9 cellular contexts compared by ENCODE assay signal in the genomic region with DNA sequence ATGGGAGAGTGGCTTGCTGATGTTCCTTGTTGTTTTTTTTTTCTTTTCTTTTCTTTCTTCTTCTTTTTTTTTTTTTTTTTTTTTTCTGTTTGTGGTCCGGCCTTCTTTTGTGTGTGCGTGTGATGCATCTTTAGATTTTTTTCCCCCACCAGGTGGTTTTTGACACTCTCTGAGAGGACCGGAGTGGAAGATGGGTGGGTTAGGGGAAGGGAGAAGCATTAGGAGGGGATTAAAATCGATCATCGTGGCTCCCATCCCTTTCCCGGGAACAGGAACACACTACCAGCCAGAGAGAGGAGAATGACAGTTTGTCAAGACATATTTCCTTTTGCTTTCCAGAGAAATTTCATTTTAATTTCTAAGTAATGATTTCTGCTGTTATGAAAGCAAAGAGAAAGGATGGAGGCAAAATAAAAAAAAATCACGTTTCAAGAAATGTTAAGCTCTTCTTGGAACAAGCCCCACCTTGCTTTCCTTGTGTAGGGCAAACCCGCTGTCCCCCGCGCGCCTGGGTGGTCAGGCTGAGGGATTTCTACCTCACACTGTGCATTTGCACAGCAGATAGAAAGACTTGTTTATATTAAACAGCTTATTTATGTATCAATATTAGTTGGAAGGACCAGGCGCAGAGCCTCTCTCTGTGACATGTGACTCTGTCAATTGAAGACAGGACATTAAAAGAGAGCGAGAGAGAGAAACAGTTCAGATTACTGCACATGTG. TPM values are rescaled to one million over a fixed set of nuclear protein-coding genes. Genes with fewer than 3 reads are reported as not detected.
DNase-seq lines count a peak whose midpoint lies in the region; ATAC-seq and TF ChIP-seq lines count a peak whose summit lies in the region.
"Had no signal": no experiment of that assay in that cellular context is flagged by ENCODE, and none has a peak within 500 bp of the region (broad histone marks: within the 10 kb centered on the region; RNA-seq: fewer than 3 reads in every experiment).

No MANE protein-coding gene starts in this region.

- no peak overlapping the region for H2AK5ac ChIP-seq in mesenchymal stem cell (ENCODE audit: low read length, severe bottlenecking)

- peak overlapping the region in 1 of 2 experiments; percentile 51 for H3K4me3 ChIP-seq in mesenchymal stem cell (ENCODE audit: insufficient read depth in 1 of 2, low read depth in 1 of 2, low read length in 2 of 2)
- H3K4me3 ChIP-seq in testis, result peak overlapping the region; percentile 31 to 32

- peaks cover 26% of the 10 kb centered on the region for H3K4me1 ChIP-seq in mesenchymal stem cell (ENCODE audit: control insufficient read depth, insufficient read depth, low read depth, low read length)
- H3K4me1 ChIP-seq in testis, result peaks cover 4% of the 10 kb centered on the region
- H3K4me1 ChIP-seq: foreskin keratinocyte had no signal

- TF ChIP-seq CTCF in testis (IDR thresholded peaks at IDR 0.05), result no peak

- H2BK120ac ChIP-seq in mesenchymal stem cell (ENCODE audit: low read depth, low read length), result no peak overlapping the region

- H3K23ac ChIP-seq in mesenchymal stem cell (ENCODE audit: low read length in 2 of 2), result no peak overlapping the region

- H2BK12ac ChIP-seq in mesenchymal stem cell (ENCODE audit: low read length in 2 of 2), result no peak overlapping the region

- peak overlapping the region; percentile 60 for H3K27ac Mint-ChIP-seq in activated T-cell treated with anti-CD3 and anti-CD28 coated beads, Interleukin-2, amount 50 U/mL, for 72 hours
- H3K27ac Mint-ChIP-seq in activated T-cell treated with anti-CD3 and anti-CD28 coated beads, Interleukin-2, amount 50 U/mL, for 24 hours, result no peak overlapping the region
- H3K27ac Mint-ChIP-seq in activated naive CD8-positive, alpha-beta T cell treated with anti-CD3 and anti-CD28 coated beads for 36 hours, result no peak overlapping the region

- H2AFZ ChIP-seq in mesenchymal stem cell (ENCODE audit: low read depth, low read length), result no peak overlapping the region

- TF ChIP-seq POLR2A in testis (IDR thresholded peaks at IDR 0.05), result no peak

- H3K27me3 ChIP-seq in mesenchymal stem cell (ENCODE audit: control insufficient read depth in 1 of 2, insufficient read depth in 1 of 2, low read length in 2 of 2) (peaks cover 16 to 77% of the 10 kb centered on the region in 2 experiments), testis (no peaks in the 10 kb centered on the region)

- H3K9ac ChIP-seq in mesenchymal stem cell (ENCODE audit: low read length), result no peak overlapping the region

- H3K27ac ChIP-seq in mesenchymal stem cell (ENCODE audit: low read length, poor library complexity, severe bottlenecking), result no peak overlapping the region
- H3K27ac ChIP-seq in testis, result no peak overlapping the region
- H3K27ac ChIP-seq: foreskin keratinocyte had no signal

- no peaks in the 10 kb centered on the region for H3K79me1 ChIP-seq in mesenchymal stem cell (replicated peaks; ENCODE audit: low read length, poor library complexity, severe bottlenecking)

- H4K8ac ChIP-seq in mesenchymal stem cell (ENCODE audit: low read length), result no peak overlapping the region

- intact Hi-C loops in testis (cut with DNase I; ENCODE audit: low total_unique reads), result no loop called here

- no peak overlapping the region for H3K14ac ChIP-seq in mesenchymal stem cell (ENCODE audit: low read length in 2 of 2)

- no peak overlapping the region for H3K18ac ChIP-seq in mesenchymal stem cell (ENCODE audit: low read depth in 1 of 2, low read length in 2 of 2)

- H3K4me3 Mint-ChIP-seq in activated T-cell treated with anti-CD3 and anti-CD28 coated beads, Interleukin-2, amount 50 U/mL, for 72 hours, result peak overlapping the region; percentile 64 to 72
- H3K4me3 Mint-ChIP-seq in activated T-cell treated with anti-CD3 and anti-CD28 coated beads, Interleukin-2, amount 50 U/mL, for 24 hours, result no peak overlapping the region
- H3K4me3 Mint-ChIP-seq in activated naive CD8-positive, alpha-beta T cell treated with anti-CD3 and anti-CD28 coated beads for 36 hours, result peak overlapping the region; percentile 25

- DNase-seq in activated T-cell treated with anti-CD3 and anti-CD28 coated beads, Interleukin-2, amount 50 U/mL, for 72 hours, result no peak
- DNase-seq in activated T-cell treated with anti-CD3 and anti-CD28 coated beads, Interleukin-2, amount 50 U/mL, for 24 hours, result no peak
- DNase-seq in activated naive CD8-positive, alpha-beta T cell treated with anti-CD3 and anti-CD28 coated beads for 36 hours, result no peak
- DNase-seq in mesenchymal stem cell (no peak), testis (no peak), superior temporal gyrus (ENCODE audit: extremely low spot score) (no peak), D341Med (ENCODE audit: low spot score) (no peak)
- DNase-seq in stimulated activated CD4-positive, alpha-beta T cell treated with anti-CD3 and anti-CD28 coated beads, Interleukin-4, amount 100 ng/mL, for 4 hours, result no peak
- DNase-seq: foreskin keratinocyte had no signal

- no peak overlapping the region for H2BK15ac ChIP-seq in mesenchymal stem cell (ENCODE audit: low read depth, poor library complexity, severe bottlenecking)

- no peak for ATAC-seq in activated T-cell treated with anti-CD3 and anti-CD28 coated beads, Interleukin-2, amount 50 U/mL, for 72 hours (replicated peaks in 1 of 2)

- H3K4me1 Mint-ChIP-seq in activated T-cell treated with anti-CD3 and anti-CD28 coated beads, Interleukin-2, amount 50 U/mL, for 72 hours (ENCODE audit: low read depth), result peaks cover 19% of the 10 kb centered on the region
- peaks cover 19% of the 10 kb centered on the region for H3K4me1 Mint-ChIP-seq in activated T-cell treated with anti-CD3 and anti-CD28 coated beads, Interleukin-2, amount 50 U/mL, for 24 hours (ENCODE audit: low read depth)
- peaks cover 13% of the 10 kb centered on the region for H3K4me1 Mint-ChIP-seq in activated naive CD8-positive, alpha-beta T cell treated with anti-CD3 and anti-CD28 coated beads for 36 hours

- H4K91ac ChIP-seq in mesenchymal stem cell (ENCODE audit: low read length), result no peak overlapping the region

- H3K4me2 ChIP-seq in mesenchymal stem cell (ENCODE audit: low read length, poor library complexity, severe bottlenecking), result peak overlapping the region; percentile 39

- peaks cover 75% of the 10 kb centered on the region for H3K27me3 Mint-ChIP-seq in activated T-cell treated with anti-CD3 and anti-CD28 coated beads, Interleukin-2, amount 50 U/mL, for 72 hours (ENCODE audit: low read depth)
- H3K27me3 Mint-ChIP-seq in activated T-cell treated with anti-CD3 and anti-CD28 coated beads, Interleukin-2, amount 50 U/mL, for 24 hours, result peaks cover 71% of the 10 kb centered on the region
- H3K27me3 Mint-ChIP-seq in activated naive CD8-positive, alpha-beta T cell treated with anti-CD3 and anti-CD28 coated beads for 36 hours, result peaks cover 91% of the 10 kb centered on the region

- no peak overlapping the region for H3K4ac ChIP-seq in mesenchymal stem cell (ENCODE audit: low read depth in 1 of 2, low read length in 2 of 2)

- WGBS in mesenchymal stem cell, result 65% methylated on average over 6 of the region's 13 CpGs
- 27 to 33% methylated on average over 13 of the region's 13 CpGs for WGBS in testis, 2 donors

- no peaks in the 10 kb centered on the region for H3K9me3 Mint-ChIP-seq in activated T-cell treated with anti-CD3 and anti-CD28 coated beads, Interleukin-2, amount 50 U/mL, for 72 hours
- H3K9me3 Mint-ChIP-seq in activated T-cell treated with anti-CD3 and anti-CD28 coated beads, Interleukin-2, amount 50 U/mL, for 24 hours, result no peaks in the 10 kb centered on the region
- H3K9me3 Mint-ChIP-seq in activated naive CD8-positive, alpha-beta T cell treated with anti-CD3 and anti-CD28 coated beads for 36 hours, result peaks cover 1% of the 10 kb centered on the region

- H3K9me3 ChIP-seq in mesenchymal stem cell (ENCODE audit: control insufficient read depth, low read length) (no peaks in the 10 kb centered on the region), testis (no peaks in the 10 kb centered on the region)

- H2BK5ac ChIP-seq in mesenchymal stem cell (ENCODE audit: low read depth, low read length, poor library complexity, severe bottlenecking), result no peak overlapping the region

- H3K36me3 ChIP-seq in mesenchymal stem cell (ENCODE audit: control insufficient read depth in 1 of 2, insufficient read depth in 2 of 2, low read depth in 1 of 2, low read length in 2 of 2) (no peaks in the 10 kb centered on the region), testis (ENCODE audit: low read depth, missing control alignments) (no peaks in the 10 kb centered on the region)

- H3K36me3 Mint-ChIP-seq in activated T-cell treated with anti-CD3 and anti-CD28 coated beads, Interleukin-2, amount 50 U/mL, for 72 hours (ENCODE audit: insufficient read depth in 2 of 2), result peaks cover 1 to 5% of the 10 kb centered on the region in 2 donors
- no peaks in the 10 kb centered on the region for H3K36me3 Mint-ChIP-seq in activated T-cell treated with anti-CD3 and anti-CD28 coated beads, Interleukin-2, amount 50 U/mL, for 24 hours (ENCODE audit: low read depth)
- no peaks in the 10 kb centered on the region for H3K36me3 Mint-ChIP-seq in activated naive CD8-positive, alpha-beta T cell treated with anti-CD3 and anti-CD28 coated beads for 36 hours

RNA-seq across cellular contexts. Expression of gene ADRB1, which starts 2.2 kb away (rescaled TPM):
- not detected for total RNA-seq in activated T-cell treated with anti-CD3 and anti-CD28 coated beads, Interleukin-2, amount 50 U/mL, for 72 hours
- total RNA-seq in activated naive CD8-positive, alpha-beta T cell treated with anti-CD3 and anti-CD28 coated beads for 36 hours, result under 1 TPM in 1 of 2 experiments, not detected in 1; 0.14 TPM
- 0.11 TPM for polyA plus RNA-seq in mesenchymal stem cell (2013, experiment 1 of 2)
- polyA plus RNA-seq in mesenchymal stem cell (2013, experiment 2 of 2), result 0.18 TPM
- under 1 TPM; 0.55 to 0.99 TPM for total RNA-seq in testis
- polyA plus RNA-seq in testis (ENCODE audit: insufficient read depth, low read depth, low replicate concordance), result 0.32 TPM
